ENCODE assay signal across 8 cellular contexts in genomic region chr7:134886353-134887057, GRCh38.
A peak's percentile ranks its signal among the peaks of the same experiment; 100 is the strongest.
DNase-seq lines count a peak whose midpoint lies in the region; ATAC-seq and TF ChIP-seq lines count a peak whose summit lies in the region.

No MANE protein-coding gene starts in this region.

- peak; percentile 30 for ATAC-seq in activated CD8-positive, alpha-beta T cell treated with anti-CD3 and anti-CD28 coated beads for 36 hours
- no peak for ATAC-seq in activated CD8-positive, alpha-beta T cell treated with anti-CD3 and anti-CD28 coated beads, Interleukin-2, amount 10 ng/mL, durations not matched to agents 7 days and 5 days
- ATAC-seq in left lung: peak; percentile 4
- no peak for ATAC-seq in upper lobe of right lung
- ATAC-seq in natural killer cell: no peak
- ATAC-seq in GM19397 (IDR thresholded peaks at IDR 0.05; ENCODE audit: unreplicated experiment): no peak

- no peak for DNase-seq in activated CD8-positive, alpha-beta T cell treated with anti-CD3 and anti-CD28 coated beads for 36 hours
- DNase-seq in activated CD8-positive, alpha-beta T cell treated with anti-CD3 and anti-CD28 coated beads, Interleukin-2, amount 10 ng/mL, durations not matched to agents 7 days and 5 days: no peak
- DNase-seq in astrocyte of the cerebellum (ENCODE audit: low read depth) (peak; percentile 63), left lung (no peak), upper lobe of right lung (no peak), natural killer cell (no peak)
- DNase-seq in activated CD4-positive, alpha-beta T cell treated with anti-CD3 and anti-CD28 coated beads for 1 hour: no peak

- intact Hi-C loops in activated CD8-positive, alpha-beta T cell treated with anti-CD3 and anti-CD28 coated beads for 36 hours (cut with micrococcal nuclease): no loop called here
- intact Hi-C loops in left lung (cut with DNase I) (no loop called here), upper lobe of right lung (cut with DNase I) (no loop called here), natural killer cell (cut with micrococcal nuclease) (no loop called here)

- no peak overlapping the region for H3K4me3 Mint-ChIP-seq in activated CD8-positive, alpha-beta T cell treated with anti-CD3 and anti-CD28 coated beads for 36 hours
- no peak overlapping the region for H3K4me3 Mint-ChIP-seq in activated CD8-positive, alpha-beta T cell treated with anti-CD3 and anti-CD28 coated beads, Interleukin-2, amount 10 ng/mL, durations not matched to agents 7 days and 5 days
- H3K4me3 Mint-ChIP-seq in natural killer cell: no peak overlapping the region

- H3K4me1 Mint-ChIP-seq in activated CD8-positive, alpha-beta T cell treated with anti-CD3 and anti-CD28 coated beads for 36 hours (ENCODE audit: low read depth): peaks cover 18% of the 10 kb centered on the region
- H3K4me1 Mint-ChIP-seq in activated CD8-positive, alpha-beta T cell treated with anti-CD3 and anti-CD28 coated beads, Interleukin-2, amount 10 ng/mL, durations not matched to agents 7 days and 5 days (ENCODE audit: low read depth): peaks cover 7% of the 10 kb centered on the region
- H3K4me1 Mint-ChIP-seq in natural killer cell: no peaks in the 10 kb centered on the region

- no peak overlapping the region for H3K27ac Mint-ChIP-seq in activated CD8-positive, alpha-beta T cell treated with anti-CD3 and anti-CD28 coated beads for 36 hours
- H3K27ac Mint-ChIP-seq in activated CD8-positive, alpha-beta T cell treated with anti-CD3 and anti-CD28 coated beads, Interleukin-2, amount 10 ng/mL, durations not matched to agents 7 days and 5 days: no peak overlapping the region
- no peak overlapping the region for H3K27ac Mint-ChIP-seq in natural killer cell

- H3K27me3 ChIP-seq in left lung: peaks cover 0 to 10% of the 10 kb centered on the region in 2 donors
- no peaks in the 10 kb centered on the region for H3K27me3 ChIP-seq in upper lobe of right lung

- in situ Hi-C loops in astrocyte of the cerebellum (cut with HindIII; ENCODE audit: low sequenced_read_pairs): no loop called here

- peaks cover 3% of the 10 kb centered on the region for H3K27me3 Mint-ChIP-seq in activated CD8-positive, alpha-beta T cell treated with anti-CD3 and anti-CD28 coated beads for 36 hours
- H3K27me3 Mint-ChIP-seq in activated CD8-positive, alpha-beta T cell treated with anti-CD3 and anti-CD28 coated beads, Interleukin-2, amount 10 ng/mL, durations not matched to agents 7 days and 5 days (ENCODE audit: low read depth): peaks cover 6% of the 10 kb centered on the region
- H3K27me3 Mint-ChIP-seq in natural killer cell (ENCODE audit: low read depth in 2 of 2): peaks cover 7% of the 10 kb centered on the region in 2 donors

- CTCF ChIA-PET in activated CD8-positive, alpha-beta T cell treated with anti-CD3 and anti-CD28 coated beads for 36 hours (lab: Charles Lee): no interaction called here
- CTCF ChIA-PET in activated CD8-positive, alpha-beta T cell treated with anti-CD3 and anti-CD28 coated beads, Interleukin-2, amount 10 ng/mL, durations not matched to agents 7 days and 5 days (lab: Charles Lee): no interaction called here

- peak overlapping the region; percentile 3 to 71 for H3K27ac ChIP-seq in left lung
- H3K27ac ChIP-seq in upper lobe of right lung: peak overlapping the region; percentile 21

- H3K9me3 Mint-ChIP-seq in activated CD8-positive, alpha-beta T cell treated with anti-CD3 and anti-CD28 coated beads for 36 hours: no peaks in the 10 kb centered on the region
- H3K9me3 Mint-ChIP-seq in activated CD8-positive, alpha-beta T cell treated with anti-CD3 and anti-CD28 coated beads, Interleukin-2, amount 10 ng/mL, durations not matched to agents 7 days and 5 days (ENCODE audit: insufficient read depth): no peaks in the 10 kb centered on the region
- no peaks in the 10 kb centered on the region for H3K9me3 Mint-ChIP-seq in natural killer cell

- POLR2A ChIA-PET in activated CD8-positive, alpha-beta T cell treated with anti-CD3 and anti-CD28 coated beads for 36 hours (lab: Charles Lee): interaction anchor here (0.6 to 1.0 kb wide), 2 partner anchors 20 to 157 kb away, joined by 3 read pairs; no protein-coding TSS in a partner anchor
- POLR2A ChIA-PET in activated CD8-positive, alpha-beta T cell treated with anti-CD3 and anti-CD28 coated beads, Interleukin-2, amount 10 ng/mL, durations not matched to agents 7 days and 5 days (lab: Charles Lee): no interaction called here

- H3K4me1 ChIP-seq in left lung (peaks cover 19 to 21% of the 10 kb centered on the region in 2 donors), upper lobe of right lung (peaks cover 9% of the 10 kb centered on the region)

- H3K4me3 ChIP-seq in astrocyte of the cerebellum (ENCODE audit: low read depth, low read length) (no peak overlapping the region), left lung (no peak overlapping the region), upper lobe of right lung (no peak overlapping the region)

- H3K36me3 ChIP-seq in left lung (no peaks in the 10 kb centered on the region), upper lobe of right lung (no peaks in the 10 kb centered on the region)

- H3K36me3 Mint-ChIP-seq in activated CD8-positive, alpha-beta T cell treated with anti-CD3 and anti-CD28 coated beads for 36 hours (ENCODE audit: low read depth): no peaks in the 10 kb centered on the region
- no peaks in the 10 kb centered on the region for H3K36me3 Mint-ChIP-seq in activated CD8-positive, alpha-beta T cell treated with anti-CD3 and anti-CD28 coated beads, Interleukin-2, amount 10 ng/mL, durations not matched to agents 7 days and 5 days (ENCODE audit: low read depth)
- no peaks in the 10 kb centered on the region for H3K36me3 Mint-ChIP-seq in natural killer cell

- no peak for TF ChIP-seq CTCF in activated CD8-positive, alpha-beta T cell treated with anti-CD3 and anti-CD28 coated beads for 36 hours (IDR thresholded peaks at IDR 0.05)
- TF ChIP-seq CTCF in astrocyte of the cerebellum (IDR thresholded peaks at IDR 0.05; ENCODE audit: low read depth, low read length, missing control alignments) (no peak), left lung (IDR thresholded peaks at IDR 0.05) (no peak), upper lobe of right lung (IDR thresholded peaks at IDR 0.05) (no peak), natural killer cell (IDR thresholded peaks at IDR 0.05) (no peak)

- H3K9me3 ChIP-seq in left lung (no peaks in the 10 kb centered on the region), upper lobe of right lung (no peaks in the 10 kb centered on the region)

Comparison
In these comparisons a context has a peak if more than half of its experiments do, and no peak if none do; other contexts are left out.
1. ATAC-seq: peak in activated CD8-positive, alpha-beta T cell treated with anti-CD3 and anti-CD28 coated beads for 36 hours (single experiment) and left lung (single experiment); none in activated CD8-positive, alpha-beta T cell treated with anti-CD3 and anti-CD28 coated beads, Interleukin-2, amount 10 ng/mL, durations not matched to agents 7 days and 5 days (single experiment), upper lobe of right lung (single experiment), natural killer cell (0 of 3) and GM19397 (single experiment).